ENCODE assay signal across 2 cellular contexts in genomic region chr3:77626157-77626556, GRCh38.
TF ChIP-seq lines count a peak whose summit lies in the region.

No MANE protein-coding gene starts in this region.

TF ChIP-seq in A549, 52 proteins besides CTCF, POLR2A, EP300 and RAD21:
- TF ChIP-seq CHD4 (IDR thresholded peaks at IDR 0.05; ENCODE audit: borderline replicate concordance): no peak
- TF ChIP-seq MAFK (IDR thresholded peaks at IDR 0.05; ENCODE audit: partially characterized antibody): peak; percentile 73

TF ChIP-seq in H1, 55 proteins besides CTCF, POLR2A, EP300 and RAD21:
- TF ChIP-seq SRF (IDR thresholded peaks at IDR 0.05; ENCODE audit: low read depth, low read length) (no peak), YY1 (IDR thresholded peaks at IDR 0.05; ENCODE audit: low read depth, low read length) (no peak), GABPA (IDR thresholded peaks at IDR 0.05; ENCODE audit: borderline replicate concordance, insufficient read depth, low read length) (no peak), EZH2 (IDR thresholded peaks at IDR 0.05; ENCODE audit: low read depth, low read length, severe bottlenecking) (no peak), ATF2 (IDR thresholded peaks at IDR 0.05; ENCODE audit: low read length) (no peak), KDM5A (IDR thresholded peaks at IDR 0.05; ENCODE audit: low read length) (no peak), FOSL1 (IDR thresholded peaks at IDR 0.05; ENCODE audit: insufficient read depth, low read depth, low read length) (no peak), MAFK (IDR thresholded peaks at IDR 0.05; ENCODE audit: low read depth, low read length) (no peak; the same call in 1 of the 2 replicates), CHD7 (IDR thresholded peaks at IDR 0.05; ENCODE audit: insufficient replicate concordance, low read length) (no peak), CBX8 (IDR thresholded peaks at IDR 0.05; ENCODE audit: borderline replicate concordance, low read depth, low read length) (no peak), TBP (IDR thresholded peaks at IDR 0.05; ENCODE audit: low read depth, low read length) (no peak), BACH1 (IDR thresholded peaks at IDR 0.05; ENCODE audit: low read length) (no peak), POLR2AphosphoS5 (IDR thresholded peaks at IDR 0.05; ENCODE audit: low read depth, low read length) (no peak), NRF1 (IDR thresholded peaks at IDR 0.05; ENCODE audit: low read depth, low read length) (no peak), CHD2 (IDR thresholded peaks at IDR 0.05; ENCODE audit: low read length) (no peak), E2F6 (IDR thresholded peaks at IDR 0.05) (no peak), NANOG (IDR thresholded peaks at IDR 0.05; ENCODE audit: insufficient read depth, low read depth, low read length, poor library complexity, severe bottlenecking) (no peak), HDAC6 (IDR thresholded peaks at IDR 0.05; ENCODE audit: low read depth, low read length) (no peak), CREB1 (IDR thresholded peaks at IDR 0.05) (no peak), SAP30 (IDR thresholded peaks at IDR 0.05; ENCODE audit: insufficient read depth, insufficient replicate concordance, low read length) (no peak)
